8 cellular contexts compared by ENCODE assay signal in genomic region chr1:6347641-6348487, GRCh38. TPM values are rescaled to one million over a fixed set of nuclear protein-coding genes. Genes with fewer than 3 reads are reported as not detected.
A peak's percentile ranks its signal among the peaks of the same experiment; 100 is the strongest.
DNase-seq lines count a peak whose midpoint lies in the region; ATAC-seq and TF ChIP-seq lines count a peak whose summit lies in the region.

No MANE protein-coding gene starts in this region.

- H3K4me3 ChIP-seq in NB4 (ENCODE audit: low read depth, low read length) = no peak overlapping the region
- no peak overlapping the region for H3K4me3 ChIP-seq in esophagus squamous epithelium
- no peak overlapping the region for H3K4me3 ChIP-seq in psoas muscle

- TF ChIP-seq CTCF in GM10266 (IDR thresholded peaks at IDR 0.05; ENCODE audit: control insufficient read depth, insufficient read depth, low read depth, missing control alignments) = peak; percentile 86
- TF ChIP-seq CTCF in NB4 (IDR thresholded peaks at IDR 0.05; ENCODE audit: low read depth, low read length) = peak; percentile 66
- TF ChIP-seq CTCF in esophagus squamous epithelium (IDR thresholded peaks at IDR 0.05) = peak; percentile 55 to 80 (median 70)
- peak; percentile 51 for TF ChIP-seq CTCF in psoas muscle (IDR thresholded peaks at IDR 0.05)

- H3K9me3 ChIP-seq in esophagus squamous epithelium (no peaks in the 10 kb centered on the region), psoas muscle (no peaks in the 10 kb centered on the region)

- peak; percentile 77 for DNase-seq in GM10266 (ENCODE audit: extremely low spot score)
- DNase-seq in NB4 (ENCODE audit: low read depth) = peak; percentile 49
- peak; percentile 79 for DNase-seq in activated CD8-positive, alpha-beta memory T cell treated with anti-CD3 and anti-CD28 coated beads, Interleukin-2, amount 50 U/mL, for 48 hours
- no peak for DNase-seq in esophagus squamous epithelium (lab: John Stamatoyannopoulos, UW)
- DNase-seq in psoas muscle = peak in 1 of 2 donors; percentile 69
- no peak for DNase-seq in SIG-M5 (lab: John Stamatoyannopoulos, UW)
- no peak for DNase-seq in NCI-H345 treated with DMSO at 0.1 percent for 48 hours (lab: John Stamatoyannopoulos, UW; ENCODE audit: unreplicated experiment)

- H3K27me3 ChIP-seq in esophagus squamous epithelium = no peaks in the 10 kb centered on the region
- H3K27me3 ChIP-seq in psoas muscle (ENCODE audit: insufficient read depth in 3 of 3, low read length in 2 of 3) = no peaks in the 10 kb centered on the region

- TF ChIP-seq POLR2A in NB4 (IDR thresholded peaks at IDR 0.05; ENCODE audit: extremely low read depth, insufficient read length) (no peak), esophagus squamous epithelium (IDR thresholded peaks at IDR 0.05) (no peak)

- H3K27ac ChIP-seq in esophagus squamous epithelium = peak overlapping the region; percentile 27 to 71 (median 60)
- H3K27ac ChIP-seq in psoas muscle = no peak overlapping the region

- intact Hi-C loops in esophagus squamous epithelium (cut with DNase I) (loop anchor here (10.0 kb wide), 1 partner anchor 293 kb away; no protein-coding TSS in a partner anchor), psoas muscle (cut with DNase I) (loop anchor here in 1 of 2 donors (5.0 kb wide), 1 partner anchor 59 kb away; no protein-coding TSS in a partner anchor)

- 62% methylated on average over 10 to 12 of the region's 15 CpGs for WGBS in esophagus squamous epithelium, 2 donors
- WGBS in psoas muscle, 3 donors = 65 to 73% (median 65%) methylated on average over 15 of the region's 15 CpGs

- ATAC-seq in psoas muscle (peak in 3 of 4 donors; percentile 49 to 57 (median 50)), HG03135 (IDR thresholded peaks at IDR 0.05; ENCODE audit: unreplicated experiment) (no peak)

- H3K4me1 ChIP-seq in esophagus squamous epithelium (peaks cover 36 to 67% (median 39%) of the 10 kb centered on the region in 3 donors), psoas muscle (peaks cover 14% of the 10 kb centered on the region)

- peaks cover 0 to 5% (median 0%) of the 10 kb centered on the region in 3 donors for H3K36me3 ChIP-seq in esophagus squamous epithelium
- H3K36me3 ChIP-seq in psoas muscle (ENCODE audit: insufficient read depth in 1 of 2, low read depth in 1 of 2) = no peaks in the 10 kb centered on the region

RNA-seq across cellular contexts. Expression of gene ACOT7, which starts 45.7 kb away (rescaled TPM):
- total RNA-seq in esophagus squamous epithelium (10 to 100 TPM; 23.5 to 50.7 (median 39.0) TPM), psoas muscle (1 to 10 TPM; 3.5 to 4.9 (median 4.0) TPM)
- polyA plus RNA-seq in psoas muscle = 10 to 100 TPM in 1 of 3 donors, 1 to 10 TPM in 2; 2.3 to 12.4 (median 4.9) TPM

Comparison
In these comparisons a context has a peak if more than half of its experiments do, and no peak if none do; other contexts are left out.
1. DNase-seq: peak in GM10266 (single experiment), NB4 (single experiment) and activated CD8-positive, alpha-beta memory T cell treated with anti-CD3 and anti-CD28 coated beads, Interleukin-2, amount 50 U/mL, for 48 hours (single experiment); none in esophagus squamous epithelium (single experiment), SIG-M5 (single experiment) and NCI-H345 treated with DMSO at 0.1 percent for 48 hours (single experiment).
2. RNA of gene ACOT7, which starts 45.7 kb away (total RNA-seq): 23.5 to 50.7 TPM in esophagus squamous epithelium; 3.5 to 4.9 TPM in psoas muscle; every median in the first group is over 4 times any median in the second.
3. Peak in every context shown above with its lines, with median percentiles within 50 percentile points of each other: CTCF ChIP-seq.